8 cellular contexts compared by ENCODE assay signal in genomic region chr3:63993653-63994079, GRCh38. TPM values are rescaled to one million over a fixed set of nuclear protein-coding genes. Genes with fewer than 3 reads are reported as not detected.
DNase-seq lines count a peak whose midpoint lies in the region; ATAC-seq and TF ChIP-seq lines count a peak whose summit lies in the region.

No MANE protein-coding gene starts in this region.

- H3K27ac ChIP-seq in CD4-positive, alpha-beta memory T cell (ENCODE audit: low read depth, low read length): no peak overlapping the region

- H3K36me3 Mint-ChIP-seq in CD4-positive, alpha-beta memory T cell: peaks cover 80 to 93% of the 10 kb centered on the region in 2 donors
- peaks cover 17 to 28% of the 10 kb centered on the region in 2 donors for H3K36me3 Mint-ChIP-seq in naive B cell

- H3K9me3 ChIP-seq in CD4-positive, alpha-beta memory T cell (ENCODE audit: control insufficient read depth in 1 of 2, low read length in 2 of 2): no peaks in the 10 kb centered on the region

- no peaks in the 10 kb centered on the region for H3K27me3 Mint-ChIP-seq in CD4-positive, alpha-beta memory T cell
- no peaks in the 10 kb centered on the region for H3K27me3 Mint-ChIP-seq in naive B cell

- no peak overlapping the region for H3K4me3 ChIP-seq in CD4-positive, alpha-beta memory T cell (ENCODE audit: low read length in 2 of 2)

- peak overlapping the region; percentile 7 to 89 (median 79) for H3K27ac Mint-ChIP-seq in CD4-positive, alpha-beta memory T cell
- peak overlapping the region in 1 of 6 donors; percentile 39 for H3K27ac Mint-ChIP-seq in naive B cell

- no peaks in the 10 kb centered on the region for H3K9me3 Mint-ChIP-seq in CD4-positive, alpha-beta memory T cell
- H3K9me3 Mint-ChIP-seq in naive B cell: no peaks in the 10 kb centered on the region

- no peak overlapping the region for H3K4me3 Mint-ChIP-seq in CD4-positive, alpha-beta memory T cell
- H3K4me3 Mint-ChIP-seq in naive B cell: no peak overlapping the region

- ATAC-seq in GM19025 (IDR thresholded peaks at IDR 0.05; ENCODE audit: low read depth, unreplicated experiment): peak; percentile 74
- peak; percentile 87 for ATAC-seq in HG03280 (IDR thresholded peaks at IDR 0.05; ENCODE audit: unreplicated experiment)
- ATAC-seq in naive B cell (ENCODE audit: low read depth in 2 of 2): peak; percentile 66 to 85

- peaks cover 7% of the 10 kb centered on the region for H3K4me1 ChIP-seq in CD4-positive, alpha-beta memory T cell (ENCODE audit: insufficient read depth, low read length)

- POLR2A ChIA-PET in CD4-positive, alpha-beta memory T cell (lab: Charles Lee; ENCODE audit: partially characterized antibody): interaction anchor here (1.4 to 5.5 kb wide), 7 partner anchors 14 to 32 kb away, joined by 3 to 36 read pairs (median 8); partner anchors contain the start of gene PSMD6

- TF ChIP-seq POLR2A in erythroblast (IDR thresholded peaks at IDR 0.05; ENCODE audit: low read length): no peak

- no peaks in the 10 kb centered on the region for H3K27me3 ChIP-seq in CD4-positive, alpha-beta memory T cell (ENCODE audit: insufficient read depth, low read length)

- H3K36me3 ChIP-seq in CD4-positive, alpha-beta memory T cell (ENCODE audit: insufficient read depth, low read length): peaks cover 94% of the 10 kb centered on the region

- peak; percentile 63 to 67 (median 66) for DNase-seq in CD4-positive, alpha-beta memory T cell
- DNase-seq in NCI-H748 (lab: John Stamatoyannopoulos, UW; ENCODE audit: unreplicated experiment): peak; percentile 54
- peak; percentile 27 for DNase-seq in activated T-cell treated with anti-CD3 and anti-CD28 coated beads for 1 hour (ENCODE audit: low read depth)
- DNase-seq in erythroblast (lab: John Stamatoyannopoulos, UW): peak; percentile 71 to 79
- DNase-seq in naive B cell: peak; percentile 25
- DNase-seq in stromal cell of bone marrow (ENCODE audit: low read depth): peak; percentile 70

- intact Hi-C loops in CD4-positive, alpha-beta memory T cell (cut with micrococcal nuclease): loop anchor here (1.0 kb wide), 3 partner anchors 14 to 31 kb away; no protein-coding TSS in a partner anchor

- CTCF ChIA-PET in CD4-positive, alpha-beta memory T cell (lab: Charles Lee; ENCODE audit: partially characterized antibody): interaction anchor here (0.8 to 29.4 kb wide), 19 partner anchors 10 to 175 kb away, joined by 3 to 875 read pairs (median 5); partner anchors contain the start of genes C3orf49 and PSMD6

- H3K4me1 Mint-ChIP-seq in CD4-positive, alpha-beta memory T cell: peaks cover 31 to 58% (median 43%) of the 10 kb centered on the region in 4 donors
- H3K4me1 Mint-ChIP-seq in naive B cell: peaks cover 0 to 5% (median 4%) of the 10 kb centered on the region in 3 donors

RNA-seq across cellular contexts. Expression of gene PSMD6, which starts 29.6 kb away (rescaled TPM):
- total RNA-seq in CD4-positive, alpha-beta memory T cell: 10 to 100 TPM; 65.7 to 68.1 TPM
- 100 to 1,000 TPM; 127 to 152 TPM for polyA plus RNA-seq in CD4-positive, alpha-beta memory T cell
- polyA plus RNA-seq in naive B cell (ENCODE audit: low read depth in 6 of 6): 100 to 1,000 TPM in 5 of 6 donors, 10 to 100 TPM in 1; 93.0 to 150 (median 123) TPM

Comparison
In these comparisons a context has a peak if more than half of its experiments do, and no peak if none do; other contexts are left out.
1. DNase-seq: peak in every context shown above with its lines; median percentile 75 in erythroblast; 70 in stromal cell of bone marrow; 66 in CD4-positive, alpha-beta memory T cell; 54 in NCI-H748; 27 in activated T-cell treated with anti-CD3 and anti-CD28 coated beads for 1 hour; 25 in naive B cell.